Comparison of ENCODE assay signal across 22 cellular contexts in genomic region chr7:5349005-5349380, GRCh38.
"Had no signal": no experiment of that assay in that cellular context is flagged by ENCODE, and none has a peak within 500 bp of the region (broad histone marks: within the 10 kb centered on the region; RNA-seq: fewer than 3 reads in every experiment).

No MANE protein-coding gene starts in this region.

- H3K9me3 ChIP-seq: body of pancreas, pancreas, transverse colon had no signal

- H3K36me3 ChIP-seq: uterus had no signal

- H3K4me1 Mint-ChIP-seq: activated CD4-positive, alpha-beta memory T cell treated with anti-CD3 and anti-CD28 coated beads, Interleukin-2, amount 10 ng/mL, durations not matched to agents 7 days and 5 days; activated naive CD8-positive, alpha-beta T cell treated with anti-CD3 and anti-CD28 coated beads, Interleukin-2, amount 50 U/mL, for 24 hours had no signal

- H3K4me1 ChIP-seq: body of pancreas, pancreas had no signal

- H3K9me3 Mint-ChIP-seq: immature natural killer cell, natural killer cell had no signal

- DNase-seq: activated CD4-positive, alpha-beta memory T cell treated with anti-CD3 and anti-CD28 coated beads, Interleukin-2, amount 10 ng/mL, durations not matched to agents 7 days and 5 days; activated CD4-positive, alpha-beta T cell treated with anti-CD3 and anti-CD28 coated beads for 48 hours; activated CD4-positive, CD25-positive, alpha-beta regulatory T cell; activated gamma-delta T cell; activated naive CD4-positive, alpha-beta T cell treated with anti-CD3 and anti-CD28 coated beads, Interleukin-2, amount 50 U/mL, for 16 hours; activated naive CD8-positive, alpha-beta T cell treated with anti-CD3 and anti-CD28 coated beads, Interleukin-2, amount 50 U/mL, for 24 hours; body of pancreas; immature natural killer cell; kidney glomerular epithelial cell; left ventricle myocardium superior; mammary epithelial cell; midbrain; natural killer cell; pancreas; stimulated activated CD4-positive, alpha-beta T cell treated with anti-CD3 and anti-CD28 coated beads, Interleukin-15, amount 100 ng/mL, for 24 hours; stomach; T-helper 17 cell; transverse colon; uterus had no signal

- H3K4me3 Mint-ChIP-seq: activated CD4-positive, alpha-beta memory T cell treated with anti-CD3 and anti-CD28 coated beads, Interleukin-2, amount 10 ng/mL, durations not matched to agents 7 days and 5 days; activated naive CD8-positive, alpha-beta T cell treated with anti-CD3 and anti-CD28 coated beads, Interleukin-2, amount 50 U/mL, for 24 hours; activated T-helper 1 cell treated with anti-CD3 and anti-CD28 coated beads, Interleukin-12 subunit alpha, Interleukin-12 subunit beta, Interleukin-2, Interleukin-4 antibody, amounts not matched to agents 30 ng/mL and 10 ng/mL and 1 ng/mL, durations not matched to agents 14 hours and 24 hours and 36 hours; immature natural killer cell; natural killer cell; stimulated activated memory B cell treated with anti-CD40 and anti-IgM and Interleukin-4, amounts not matched to agents 10 μg/mL and 1 μg/mL and 100 μg/mL, for 72 hours; T-helper 17 cell had no signal

- H3K27me3 ChIP-seq: body of pancreas, pancreas, stomach, transverse colon, uterus had no signal

- H3K27me3 Mint-ChIP-seq: activated CD4-positive, alpha-beta memory T cell treated with anti-CD3 and anti-CD28 coated beads, Interleukin-2, amount 10 ng/mL, durations not matched to agents 7 days and 5 days; activated naive CD8-positive, alpha-beta T cell treated with anti-CD3 and anti-CD28 coated beads, Interleukin-2, amount 50 U/mL, for 24 hours; stimulated activated memory B cell treated with anti-CD40 and anti-IgM and Interleukin-4, amounts not matched to agents 10 μg/mL and 1 μg/mL and 100 μg/mL, for 72 hours; T-helper 17 cell had no signal

- H3K4me3 ChIP-seq: body of pancreas, pancreas, smooth muscle cell, stomach, transverse colon, uterus had no signal

- ATAC-seq: activated naive CD8-positive, alpha-beta T cell treated with anti-CD3 and anti-CD28 coated beads, Interleukin-2, amount 50 U/mL, for 24 hours; body of pancreas; left ventricle myocardium superior; natural killer cell; stimulated activated memory B cell treated with anti-CD40 and anti-IgM and Interleukin-4, amounts not matched to agents 10 μg/mL and 1 μg/mL and 100 μg/mL, for 72 hours; T-helper 17 cell had no signal

- H3K27ac ChIP-seq: body of pancreas, pancreas had no signal
